Comparison of ENCODE assay signal across 8 cellular contexts in the genomic region with DNA sequence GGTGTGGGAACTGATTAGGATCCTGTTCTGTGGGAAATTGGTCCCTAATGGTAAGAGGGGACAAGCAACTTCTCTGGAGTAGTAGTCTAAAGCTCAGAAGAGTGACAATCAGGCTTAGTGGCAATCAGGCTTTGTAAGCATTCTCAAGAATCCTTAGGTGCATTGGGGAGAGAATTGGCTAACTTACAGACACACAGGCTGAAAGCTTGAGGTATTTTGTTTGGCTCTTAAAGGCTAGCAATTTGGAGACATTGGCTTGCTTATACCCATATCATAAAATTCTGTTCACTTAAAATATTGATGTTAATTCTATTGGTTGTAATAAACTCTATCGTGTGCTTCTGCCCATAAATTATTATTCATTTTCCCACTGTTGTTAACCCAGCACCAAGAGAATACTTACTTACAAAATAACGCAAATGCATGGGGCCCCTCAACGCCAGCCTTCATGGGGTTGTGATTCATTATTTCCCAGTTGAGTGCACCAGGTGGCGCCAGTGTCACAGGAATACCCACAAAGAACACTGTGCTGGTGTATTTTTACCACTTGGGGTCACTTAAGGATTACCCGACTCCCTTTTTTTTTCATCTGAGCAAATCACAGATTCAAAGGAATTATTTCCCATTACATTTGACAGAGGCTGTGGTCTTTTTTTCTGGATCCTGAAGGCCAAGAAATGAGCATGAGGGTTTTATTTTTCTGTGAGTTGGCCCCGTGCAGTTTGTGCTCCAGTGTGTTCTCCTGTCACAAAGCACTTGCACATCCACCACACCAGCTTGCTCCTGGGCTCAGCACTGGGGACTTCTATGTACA. TPM values are rescaled to one million over a fixed set of nuclear protein-coding genes. Genes with fewer than 3 reads are reported as not detected.
DNase-seq lines count a peak whose midpoint lies in the region; ATAC-seq and TF ChIP-seq lines count a peak whose summit lies in the region.

No MANE protein-coding gene starts in this region.

- H3K4me1 ChIP-seq in cardiac muscle cell (ENCODE audit: low read depth): peaks cover 26% of the 10 kb centered on the region

- peak; percentile 65 for DNase-seq in ELR (ENCODE audit: low read depth)
- DNase-seq in HT-29 (ENCODE audit: low spot score): peak; percentile 76
- peak; percentile 61 for DNase-seq in RPMI8226
- DNase-seq in activated naive CD4-positive, alpha-beta T cell treated with anti-CD3 and anti-CD28 coated beads, Interleukin-2, amount 50 U/mL, for 72 hours (ENCODE audit: low spot score in 2 of 2): peak in 1 of 2 donors; percentile 53
- DNase-seq in cardiac muscle cell (ENCODE audit: low read depth in 1 of 2, low spot score in 1 of 2): peak; percentile 83 to 85
- DNase-seq in putamen (ENCODE audit: low spot score): peak; percentile 85
- no peak for DNase-seq in SK-N-DZ (ENCODE audit: low spot score)

- peaks cover 7 to 8% of the 10 kb centered on the region in 2 donors for H3K9me3 Mint-ChIP-seq in activated naive CD4-positive, alpha-beta T cell treated with anti-CD3 and anti-CD28 coated beads, Interleukin-2, amount 50 U/mL, for 72 hours

- no peak overlapping the region for H3K27ac Mint-ChIP-seq in activated naive CD4-positive, alpha-beta T cell treated with anti-CD3 and anti-CD28 coated beads, Interleukin-2, amount 50 U/mL, for 72 hours

- no peaks in the 10 kb centered on the region for H3K9me3 ChIP-seq in cardiac muscle cell (ENCODE audit: low read depth)

- TF ChIP-seq CTCF in cardiac muscle cell (IDR thresholded peaks at IDR 0.05; ENCODE audit: low read depth, low read length): peak; percentile 86

- H3K27me3 ChIP-seq in cardiac muscle cell: no peaks in the 10 kb centered on the region

- no peak overlapping the region for H3K27ac ChIP-seq in cardiac muscle cell

- ATAC-seq in GM21423 (IDR thresholded peaks at IDR 0.05; ENCODE audit: unreplicated experiment): peak; percentile 82
- ATAC-seq in activated naive CD4-positive, alpha-beta T cell treated with anti-CD3 and anti-CD28 coated beads, Interleukin-2, amount 50 U/mL, for 72 hours: peak; percentile 74 to 75

- H3K36me3 Mint-ChIP-seq in activated naive CD4-positive, alpha-beta T cell treated with anti-CD3 and anti-CD28 coated beads, Interleukin-2, amount 50 U/mL, for 72 hours: peaks cover 17 to 26% of the 10 kb centered on the region in 2 donors

- no peak overlapping the region for H3K4me3 ChIP-seq in cardiac muscle cell

- H3K36me3 ChIP-seq in cardiac muscle cell: peaks cover 2% of the 10 kb centered on the region

RNA-seq across cellular contexts. Expression of a gene that starts 45.5 kb away (rescaled TPM):
- total RNA-seq in HT-29 (2014; rRNA removed; shearing (Covaris generic)): 26.9 and 29.2 TPM in 2 replicates
- 10 to 100 TPM; 30.4 to 82.4 TPM for total RNA-seq in activated naive CD4-positive, alpha-beta T cell treated with anti-CD3 and anti-CD28 coated beads, Interleukin-2, amount 50 U/mL, for 72 hours
- 37.5 and 37.9 TPM in 2 replicates for total RNA-seq in cardiac muscle cell
- polyA plus RNA-seq in cardiac muscle cell: 109 and 114 TPM in 2 replicates
- polyA plus RNA-seq in SK-N-DZ (2014; cell fraction: cytosol; rRNA removed): 5,002 and 5,638 TPM in 2 replicates
- polyA plus RNA-seq in SK-N-DZ (2014; cell fraction: nucleus; rRNA removed): 4,616 and 5,818 TPM in 2 replicates
